In genomic region chr21:18245493-18245967, GRCh38 we compare ENCODE assay signal across 9 cellular contexts. TPM values are rescaled to one million over a fixed set of nuclear protein-coding genes. Genes with fewer than 3 reads are reported as not detected.
DNase-seq lines count a peak whose midpoint lies in the region; ATAC-seq and TF ChIP-seq lines count a peak whose summit lies in the region.
"Had no signal": no experiment of that assay in that cellular context is flagged by ENCODE, and none has a peak within 500 bp of the region (broad histone marks: within the 10 kb centered on the region; RNA-seq: fewer than 3 reads in every experiment).

No MANE protein-coding gene starts in this region.

- no peak for TF ChIP-seq CTCF in astrocyte of the spinal cord (IDR thresholded peaks at IDR 0.05; ENCODE audit: low read depth, low read length)

- H3K9me3 ChIP-seq in skeletal muscle satellite cell (replicated peaks; ENCODE audit: low read length): no peaks in the 10 kb centered on the region

- H3K4me3 ChIP-seq in astrocyte of the spinal cord (ENCODE audit: low read depth, low read length) (peak overlapping the region; percentile 40), skeletal muscle satellite cell (ENCODE audit: low read length) (peak overlapping the region; percentile 62)

- H3K4me1 ChIP-seq in skeletal muscle satellite cell (ENCODE audit: control insufficient read depth, insufficient read depth, low read length): peaks cover 5% of the 10 kb centered on the region

- H3K9ac ChIP-seq in skeletal muscle satellite cell (ENCODE audit: low read depth, low read length): no peak overlapping the region

- DNase-seq in HuH-7 (ENCODE audit: low spot score) (peak; percentile 8), astrocyte of the spinal cord (ENCODE audit: low read depth, low spot score) (peak; percentile 42), iPS-NIHi7 (ENCODE audit: extremely low spot score) (peak; percentile 10)
- no peak for DNase-seq in stimulated activated naive CD4-positive, alpha-beta T cell treated with Interleukin-2 at 50 U/mL for 16 hours (lab: John Stamatoyannopoulos, UW)
- no peak for DNase-seq in stimulated activated CD4-positive, alpha-beta T cell treated with anti-CD3 and anti-CD28 coated beads, Interleukin-1b, Interleukin-23, amount 100 ng/mL, for 48 hours
- DNase-seq: NCI-H1048 had no signal

- H3K27me3 ChIP-seq in skeletal muscle satellite cell (ENCODE audit: control insufficient read depth, insufficient read depth, low read length): peaks cover 35% of the 10 kb centered on the region

- no peaks in the 10 kb centered on the region for H3K36me3 ChIP-seq in skeletal muscle satellite cell (ENCODE audit: insufficient read depth, low read length)

- in situ Hi-C loops in astrocyte of the spinal cord (cut with HindIII; ENCODE audit: low sequenced_read_pairs): no loop called here

- H3K4me2 ChIP-seq in skeletal muscle satellite cell (ENCODE audit: low read length): peak overlapping the region; percentile 78

- ATAC-seq in GM21526 (IDR thresholded peaks at IDR 0.05; ENCODE audit: low FRiP score, unreplicated experiment) (no peak), GM21528 (IDR thresholded peaks at IDR 0.05; ENCODE audit: low FRiP score, unreplicated experiment) (no peak)

RNA-seq across cellular contexts. Expression of gene CHODL, which starts 0.9 kb away (rescaled TPM):
- total RNA-seq in skeletal muscle satellite cell (2012; rRNA removed): not detected in 2 replicates

Comparison
In these comparisons a context has a peak if more than half of its experiments do, and no peak if none do; other contexts are left out.
1. DNase-seq: peak in HuH-7 (single experiment), astrocyte of the spinal cord (single experiment) and iPS-NIHi7 (single experiment); none in stimulated activated naive CD4-positive, alpha-beta T cell treated with Interleukin-2 at 50 U/mL for 16 hours (single experiment) and stimulated activated CD4-positive, alpha-beta T cell treated with anti-CD3 and anti-CD28 coated beads, Interleukin-1b, Interleukin-23, amount 100 ng/mL, for 48 hours (single experiment).